In the genomic region with DNA sequence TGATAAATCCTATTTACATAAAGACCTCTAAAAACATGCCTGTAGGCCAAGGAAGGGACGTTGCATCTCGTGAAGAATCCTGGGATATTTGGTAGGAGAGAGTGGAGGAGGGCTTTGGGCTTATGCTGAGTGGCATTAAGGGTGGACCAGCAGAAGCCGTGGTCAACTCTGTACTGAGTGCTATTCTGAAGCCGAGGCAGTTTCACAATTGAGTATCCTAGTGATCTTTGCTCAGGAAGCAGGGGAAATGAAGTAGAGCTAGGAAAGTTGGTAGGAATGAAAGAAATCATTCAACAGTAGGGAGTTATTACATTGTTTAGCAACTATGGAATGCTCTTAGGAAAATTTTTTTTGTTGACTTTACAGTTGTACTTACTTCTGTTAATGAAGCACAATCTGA, we compare ENCODE assay signal across 15 cellular contexts. TPM values are rescaled to one million over a fixed set of nuclear protein-coding genes. Genes with fewer than 3 reads are reported as not detected.
DNase-seq lines count a peak whose midpoint lies in the region; ATAC-seq and TF ChIP-seq lines count a peak whose summit lies in the region.
"Had no signal": no experiment of that assay in that cellular context is flagged by ENCODE, and none has a peak within 500 bp of the region (broad histone marks: within the 10 kb centered on the region; RNA-seq: fewer than 3 reads in every experiment).

No MANE protein-coding gene starts in this region.

- H3K9me3 ChIP-seq in PC-9 (ENCODE audit: insufficient read depth, low read depth): no peaks in the 10 kb centered on the region

- no peaks in the 10 kb centered on the region for H3K27me3 Mint-ChIP-seq in natural killer cell (ENCODE audit: low read depth in 2 of 2)
- H3K27me3 Mint-ChIP-seq: CD4-positive, CD25-positive, alpha-beta regulatory T cell had no signal

- CTCF ChIA-PET in PC-9 (lab: Charles Lee): no interaction called here

- H3K4me1 ChIP-seq in PC-9 (replicated peaks; ENCODE audit: insufficient read depth): no peaks in the 10 kb centered on the region

- TF ChIP-seq CTCF in natural killer cell (IDR thresholded peaks at IDR 0.05) (no peak), PC-9 (conservative IDR thresholded peaks at IDR 0.05) (no peak)

- H3K36me3 Mint-ChIP-seq in natural killer cell: no peaks in the 10 kb centered on the region
- H3K36me3 Mint-ChIP-seq: CD4-positive, CD25-positive, alpha-beta regulatory T cell had no signal

- peak overlapping the region in 1 of 2 donors; percentile 92 for H3K27ac Mint-ChIP-seq in natural killer cell
- H3K27ac Mint-ChIP-seq: CD4-positive, CD25-positive, alpha-beta regulatory T cell had no signal

- peak overlapping the region; percentile 32 for H3K4me3 Mint-ChIP-seq in natural killer cell
- H3K4me3 Mint-ChIP-seq: CD4-positive, CD25-positive, alpha-beta regulatory T cell had no signal

- no peaks in the 10 kb centered on the region for H3K36me3 ChIP-seq in PC-9 (ENCODE audit: low read depth)

- no peak overlapping the region for H3K27ac ChIP-seq in PC-9

- H3K4me3 ChIP-seq in PC-9: no peak overlapping the region

- intact Hi-C loops in left colon (cut with DNase I, micrococcal nuclease) (no loop called here), natural killer cell (cut with micrococcal nuclease) (no loop called here), PC-9 (cut with micrococcal nuclease; ENCODE audit: unreplicated experiment) (no loop called here)

- H3K4me2 ChIP-seq in PC-9: no peak overlapping the region

- DNase-seq in COLO829 (ENCODE audit: low spot score): peak; percentile 44
- DNase-seq in RPMI7951 (ENCODE audit: low read depth): peak; percentile 40
- no peak for DNase-seq in left colon
- DNase-seq in natural killer cell: no peak
- no peak for DNase-seq in mesenteric fat pad (ENCODE audit: low spot score)
- no peak for DNase-seq in AG08396 (ENCODE audit: low spot score)
- no peak for DNase-seq in PC-9
- DNase-seq: CD4-positive, CD25-positive, alpha-beta regulatory T cell; H7; IMR-90; NCI-H1417; NCI-H2029; NCI-H510A treated with DMSO at 0.1 percent for 48 hours; OCI-M1 had no signal

- no peaks in the 10 kb centered on the region for H3K27me3 ChIP-seq in PC-9 (ENCODE audit: insufficient read depth, low read depth)

- BruUV-seq in PC-9 (replicated peaks; lab: Mats Ljungman, UMichigan): no TSS peak

- no peaks in the 10 kb centered on the region; the same call in 1 of the 2 replicates for H4K20me1 ChIP-seq in PC-9 (ENCODE audit: insufficient read depth)

- H2AFZ ChIP-seq in PC-9: no peak overlapping the region

- POLR2A ChIA-PET in PC-9 (lab: Charles Lee; ENCODE audit: unreplicated experiment): no interaction called here

- no peaks in the 10 kb centered on the region for H3K79me2 ChIP-seq in PC-9 (ENCODE audit: low read depth)

- no peaks in the 10 kb centered on the region for H3K9me2 ChIP-seq in PC-9 (ENCODE audit: insufficient read depth)

- peaks cover 89 to 90% of the 10 kb centered on the region in 2 donors for H3K4me1 Mint-ChIP-seq in natural killer cell

- peaks cover 0 to 6% of the 10 kb centered on the region in 2 donors for H3K9me3 Mint-ChIP-seq in natural killer cell

- ATAC-seq in left colon: peak; percentile 47
- no peak for ATAC-seq in natural killer cell
- no peak for ATAC-seq in HG03354 (IDR thresholded peaks at IDR 0.05; ENCODE audit: poor library complexity, severe bottlenecking, unreplicated experiment)

- no peaks in the 10 kb centered on the region for H3F3A ChIP-seq in PC-9 (ENCODE audit: insufficient read depth, low read depth)

RNA-seq across cellular contexts. Expression of gene MCTP2, which starts 24.2 kb away (rescaled TPM):
- 26.5 and 39.5 TPM in 2 replicates for total RNA-seq in RPMI7951 (2014; rRNA removed; shearing (Covaris generic))
- 100 to 1,000 TPM in 1 of 2 donors, 10 to 100 TPM in 1; 64.8 to 103 TPM for total RNA-seq in left colon
- total RNA-seq in natural killer cell: 100 to 1,000 TPM; 235 to 312 (median 261) TPM
- total RNA-seq in mesenteric fat pad: 11.0 TPM
- 4.1 and 5.7 TPM in 2 replicates for total RNA-seq in PC-9 (2021)

Comparison
In these comparisons a context has a peak if more than half of its experiments do, and no peak if none do; other contexts are left out.
1. DNase-seq: peak in COLO829 (single experiment) and RPMI7951 (single experiment); none in left colon (0 of 2), natural killer cell (single experiment), mesenteric fat pad (single experiment), AG08396 (single experiment) and PC-9 (0 of 2).